In genomic region chr11:46108752-46109151, GRCh38 we compare ENCODE assay signal across 1 cellular context.
TF ChIP-seq lines count a peak whose summit lies in the region.

No MANE protein-coding gene starts in this region.

TF ChIP-seq in K562, 482 proteins besides CTCF, POLR2A, EP300 and RAD21:
- TF ChIP-seq FOXJ2 (tag; IDR thresholded peaks at IDR 0.05) (0 out of 2 replicates have a peak, but pooled peaks have one; percentile 41), HMBOX1 (IDR thresholded peaks at IDR 0.05) (peak; percentile 74), ADNP (tag; IDR thresholded peaks at IDR 0.05) (0 out of 2 replicates have a peak, but pooled peaks have one; percentile 5), FOXK2 (conservative IDR thresholded peaks at IDR 0.05 in 1 of 2, IDR thresholded peaks at IDR 0.05 in 1 of 2; ENCODE audit: low read depth in 2 of 2) (peak; percentile 27 to 71; a peak in 2 of 4 replicates), DMBX1 (CRISPR knock-in tag; IDR thresholded peaks at IDR 0.05; ENCODE audit: borderline replicate concordance) (no peak)
TF ChIP-seq in K562: peak in this region for 4.
